ENCODE assay signal across 7 cellular contexts in genomic region chr11:108221401-108221800, GRCh38.
DNase-seq lines count a peak whose midpoint lies in the region; ATAC-seq and TF ChIP-seq lines count a peak whose summit lies in the region.

No MANE protein-coding gene starts in this region.

- H3K27me3 ChIP-seq in iPS-15b (ENCODE audit: control insufficient read depth, insufficient read depth, low read length) (no peaks in the 10 kb centered on the region), stomach smooth muscle (ENCODE audit: control insufficient read depth in 1 of 2, insufficient read depth in 2 of 2, low read length in 2 of 2) (no peaks in the 10 kb centered on the region)

- H3K4me3 ChIP-seq in HEK293 (ENCODE audit: low read depth, low read length) (peak overlapping the region; percentile 67), iPS-15b (ENCODE audit: low read depth, low read length) (peak overlapping the region; percentile 97), stomach smooth muscle (ENCODE audit: low read length in 2 of 2) (peak overlapping the region; percentile 96 to 100)

- H3K9ac ChIP-seq in iPS-15b (ENCODE audit: low read depth, low read length), result peak overlapping the region; percentile 95
- H3K9ac ChIP-seq in stomach smooth muscle (ENCODE audit: low read length in 2 of 2), result peak overlapping the region; percentile 94 to 98

- H3K36me3 ChIP-seq in HEK293 (ENCODE audit: control insufficient read depth in 2 of 2, insufficient read depth in 1 of 2, low read length in 2 of 2) (peaks cover 0 to 16% of the 10 kb centered on the region in 2 experiments; a peak in 1 of 3 replicates), iPS-15b (ENCODE audit: control insufficient read depth, insufficient read depth, low read length) (no peaks in the 10 kb centered on the region), stomach smooth muscle (ENCODE audit: control insufficient read depth in 2 of 2, insufficient read depth in 2 of 2, low read length in 2 of 2) (no peaks in the 10 kb centered on the region)

- POLR2A ChIA-PET in HEK293 (lab: Yijun Ruan, JAX), result interaction anchor here (0.6 to 1.4 kb wide), 2 partner anchors 98 to 792 kb away, joined by 3 read pairs; no protein-coding TSS in a partner anchor

- no peak for ATAC-seq in HG02678 (IDR thresholded peaks at IDR 0.05; ENCODE audit: unreplicated experiment)
- no peak for ATAC-seq in HG03571 (IDR thresholded peaks at IDR 0.05; ENCODE audit: unreplicated experiment)

- H3K4me1 ChIP-seq in HEK293 (ENCODE audit: control insufficient read depth, insufficient read depth, low read length) (no peaks in the 10 kb centered on the region), iPS-15b (ENCODE audit: control insufficient read depth, insufficient read depth, low read length) (peaks cover 13% of the 10 kb centered on the region), stomach smooth muscle (ENCODE audit: control insufficient read depth, insufficient read depth, low read length) (peaks cover 20% of the 10 kb centered on the region)

- peak; percentile 13 for DNase-seq in SW480 (ENCODE audit: low spot score)
- no peak for DNase-seq in NCI-H2196 treated with DMSO at 0.1 percent for 48 hours (lab: John Stamatoyannopoulos, UW; ENCODE audit: unreplicated experiment)

- CTCF ChIA-PET in HEK293 (lab: Yijun Ruan, JAX), result no interaction called here

- H3K9me3 ChIP-seq in HEK293 (ENCODE audit: control insufficient read depth, insufficient read depth, low read depth, low read length) (no peaks in the 10 kb centered on the region), iPS-15b (ENCODE audit: control insufficient read depth, insufficient read depth, low read length) (no peaks in the 10 kb centered on the region), stomach smooth muscle (ENCODE audit: control insufficient read depth in 2 of 2, low read length in 2 of 2) (no peaks in the 10 kb centered on the region)

- H3K27ac ChIP-seq in HEK293 (ENCODE audit: extremely low read depth, low read depth, low read length) (0 out of 2 replicates have a peak overlapping the region, but pooled peaks have one; percentile 80), stomach smooth muscle (ENCODE audit: low read length) (peak overlapping the region; percentile 91)

- TF ChIP-seq CTCF in HEK293 (tag by site-specific recombination; IDR thresholded peaks at IDR 0.05), result no peak

TF ChIP-seq in HEK293, 187 proteins besides CTCF, POLR2A, EP300 and RAD21:
- TF ChIP-seq REST (tag by site-specific recombination; IDR thresholded peaks at IDR 0.05) (peak; percentile 31; the same call in 1 of the 2 replicates), ZNF473 (tag by site-specific recombination; IDR thresholded peaks at IDR 0.05) (no peak)
